8 cellular contexts compared by ENCODE assay signal in the genomic region with DNA sequence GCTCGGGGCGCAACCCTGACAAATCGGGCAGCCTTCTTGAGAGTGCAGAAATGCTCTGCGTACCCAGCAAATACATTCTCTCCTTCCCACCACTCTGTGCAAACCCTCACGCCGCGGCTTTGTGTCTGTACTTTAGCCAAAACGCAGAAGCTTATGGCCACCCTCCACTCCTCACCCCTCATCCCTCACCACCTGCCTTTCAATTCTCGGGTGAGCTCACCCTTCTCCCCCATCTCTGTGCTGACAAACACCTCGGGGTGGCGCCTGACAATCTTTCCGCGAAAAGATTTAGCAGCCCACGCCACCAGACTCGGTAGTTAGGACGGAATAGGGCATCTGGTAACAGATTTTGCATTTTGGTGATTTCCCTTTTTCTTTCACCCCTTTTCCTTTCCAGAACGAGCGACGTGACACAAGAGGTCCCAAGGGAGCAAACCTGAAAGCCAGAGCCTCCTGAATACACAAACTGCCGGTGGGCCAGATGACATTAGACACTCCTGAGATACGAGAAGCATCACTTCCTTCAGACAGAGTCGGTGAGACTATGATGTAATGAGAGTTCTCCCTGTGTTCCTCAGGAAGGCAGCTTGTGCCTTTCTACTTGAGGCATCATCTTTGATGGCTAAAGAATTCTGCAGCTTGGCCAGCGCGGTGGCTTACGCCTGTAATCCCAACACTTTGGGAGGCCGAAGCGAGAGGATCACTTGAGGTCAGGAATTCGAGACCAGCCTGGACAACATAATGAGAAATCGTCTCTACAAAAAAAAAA. TPM values are rescaled to one million over a fixed set of nuclear protein-coding genes. Genes with fewer than 3 reads are reported as not detected.
DNase-seq lines count a peak whose midpoint lies in the region; ATAC-seq and TF ChIP-seq lines count a peak whose summit lies in the region.

No MANE protein-coding gene starts in this region.

- TF ChIP-seq CTCF in CD8-positive, alpha-beta T cell (IDR thresholded peaks at IDR 0.05), result no peak
- no peak for TF ChIP-seq CTCF in SK-N-SH (IDR thresholded peaks at IDR 0.05)
- no peak for TF ChIP-seq CTCF in adrenal gland (IDR thresholded peaks at IDR 0.05)

- H3K9me3 Mint-ChIP-seq in CD8-positive, alpha-beta T cell, result no peaks in the 10 kb centered on the region

- POLR2A ChIA-PET in CD8-positive, alpha-beta T cell (lab: Charles Lee), result interaction anchor here (0.6 to 2.6 kb wide), 11 partner anchors 11 to 1483 kb away, joined by 3 to 30 read pairs (median 3); a partner anchor contains a TSS
- POLR2A ChIA-PET in SK-N-SH (lab: Yijun Ruan, JAX), result interaction anchor here (0.5 to 2.2 kb wide), 6 partner anchors 9 to 314 kb away, joined by 3 to 11 read pairs (median 6); a partner anchor contains a TSS

- no peaks in the 10 kb centered on the region for H3K27me3 Mint-ChIP-seq in CD8-positive, alpha-beta T cell (ENCODE audit: low read depth)

- peaks cover 42% of the 10 kb centered on the region for H3K79me2 ChIP-seq in SK-N-SH (ENCODE audit: insufficient read depth)

- no peaks in the 10 kb centered on the region for H3K9me3 ChIP-seq in CD8-positive, alpha-beta T cell (ENCODE audit: low read length)
- H3K9me3 ChIP-seq in SK-N-SH (no peaks in the 10 kb centered on the region), adrenal gland (replicated peaks in 1 of 3) (no peaks in the 10 kb centered on the region)

- peak overlapping the region; percentile 89 for H3K27ac ChIP-seq in CD8-positive, alpha-beta T cell (ENCODE audit: low read depth, low read length)
- H3K27ac ChIP-seq in SK-N-SH (ENCODE audit: low read depth in 2 of 2, low read length in 1 of 2) (peak overlapping the region; percentile 91 to 95; a peak in 3 of 4 replicates), adrenal gland (peak overlapping the region; percentile 1 to 93 (median 87))

- no peaks in the 10 kb centered on the region; the same call in 1 of the 2 replicates for H3K9me2 ChIP-seq in SK-N-SH

- H3K9ac ChIP-seq in SK-N-SH, result peak overlapping the region; percentile 90

- H2AFZ ChIP-seq in SK-N-SH (ENCODE audit: low read depth), result peak overlapping the region; percentile 79

- TF ChIP-seq POLR2A in adrenal gland (IDR thresholded peaks at IDR 0.05), result no peak

- TF ChIP-seq EP300 in SK-N-SH (IDR thresholded peaks at IDR 0.05; ENCODE audit: borderline replicate concordance in 1 of 2, low read depth in 1 of 2, low read length in 1 of 2), result no peak

- H3K4me3 ChIP-seq in CD8-positive, alpha-beta T cell (ENCODE audit: low read depth, low read length), result peak overlapping the region; percentile 83
- H3K4me3 ChIP-seq in SK-N-SH (ENCODE audit: low read depth in 2 of 2, low read length in 1 of 2) (peak overlapping the region; percentile 86 to 94), adrenal gland (peak overlapping the region; percentile 21 to 93 (median 60)), iPS-11a (ENCODE audit: low read depth, low read length) (peak overlapping the region; percentile 87), skeletal muscle cell (ENCODE audit: low read depth, low read length) (peak overlapping the region; percentile 93)

- ATAC-seq in CD8-positive, alpha-beta T cell, result peak; percentile 69
- ATAC-seq in GM19372 (IDR thresholded peaks at IDR 0.05; ENCODE audit: low read depth, unreplicated experiment), result peak; percentile 44
- ATAC-seq in HG03469 (IDR thresholded peaks at IDR 0.05; ENCODE audit: unreplicated experiment), result peak; percentile 37

- peaks cover 26% of the 10 kb centered on the region for H3K4me1 ChIP-seq in CD8-positive, alpha-beta T cell (ENCODE audit: insufficient read depth, low read length)
- peaks cover 10 to 12% of the 10 kb centered on the region in 2 experiments; a peak in 3 of 4 replicates for H3K4me1 ChIP-seq in SK-N-SH (ENCODE audit: control insufficient read depth in 1 of 2, insufficient read depth in 2 of 2, low read depth in 1 of 2, low read length in 1 of 2)
- peaks cover 10 to 35% of the 10 kb centered on the region in 2 donors for H3K4me1 ChIP-seq in adrenal gland (replicated peaks in 1 of 2)

- WGBS in SK-N-SH (ENCODE audit: low lambda C conversion rate), result 10% methylated on average over 29 of the region's 29 CpGs
- 8 to 18% (median 14%) methylated on average over 25 to 29 of the region's 29 CpGs for WGBS in adrenal gland, 4 donors

- CTCF ChIA-PET in CD8-positive, alpha-beta T cell (lab: Charles Lee), result interaction anchor here (0.7 to 1.8 kb wide), 7 partner anchors 9 to 764 kb away, joined by 3 to 8 read pairs (median 4); a partner anchor contains a TSS
- CTCF ChIA-PET in SK-N-SH (lab: Yijun Ruan, JAX), result interaction anchor here (0.7 to 5.1 kb wide), 5 partner anchors 9 to 734 kb away, joined by 3 to 18 read pairs (median 4); no protein-coding TSS in a partner anchor

- peak overlapping the region; percentile 86 for H3K4me2 ChIP-seq in SK-N-SH

- H3K36me3 ChIP-seq in CD8-positive, alpha-beta T cell (ENCODE audit: insufficient read depth, low read length), result no peaks in the 10 kb centered on the region
- H3K36me3 ChIP-seq in SK-N-SH (replicated peaks in 1 of 2; ENCODE audit: control insufficient read depth in 1 of 2, insufficient read depth in 2 of 2, low read length in 1 of 2), result peaks cover 8 to 9% of the 10 kb centered on the region in 2 experiments
- H3K36me3 ChIP-seq in adrenal gland (replicated peaks in 1 of 2), result no peaks in the 10 kb centered on the region

- H3K27ac Mint-ChIP-seq in CD8-positive, alpha-beta T cell, result peak overlapping the region; percentile 100

- H4K20me1 ChIP-seq in SK-N-SH (ENCODE audit: insufficient read depth), result peaks cover 19% of the 10 kb centered on the region

- DNase-seq in CD8-positive, alpha-beta T cell, result peak; percentile 30 to 76 (median 68)
- DNase-seq in SK-N-SH (peak; percentile 51), adrenal gland (peak in 4 of 7 donors; percentile 31 to 51 (median 36)), skeletal muscle cell (ENCODE audit: low read depth) (no peak), UCSD-AML1 (lab: John Stamatoyannopoulos, UW; ENCODE audit: unreplicated experiment) (no peak)

- H3K4me1 Mint-ChIP-seq in CD8-positive, alpha-beta T cell (ENCODE audit: low read depth), result peaks cover 45% of the 10 kb centered on the region

- H3K4me3 Mint-ChIP-seq in CD8-positive, alpha-beta T cell, result peak overlapping the region; percentile 94

- peaks cover 13% of the 10 kb centered on the region for H3K36me3 Mint-ChIP-seq in CD8-positive, alpha-beta T cell

- intact Hi-C loops in CD8-positive, alpha-beta T cell (cut with DNase I, micrococcal nuclease), result loop anchor here (1.0 to 10.0 kb wide), 7 partner anchors 44 to 1886 kb away; a partner anchor contains a TSS
- intact Hi-C loops in adrenal gland (cut with DNase I), result no loop called here

- no peak for TF ChIP-seq RAD21 in SK-N-SH (IDR thresholded peaks at IDR 0.05; ENCODE audit: low read length)

- H3F3A ChIP-seq in SK-N-SH (replicated peaks; ENCODE audit: insufficient read depth), result peaks cover 17% of the 10 kb centered on the region

- no peaks in the 10 kb centered on the region for H3K27me3 ChIP-seq in CD8-positive, alpha-beta T cell (ENCODE audit: insufficient read depth, low read length)
- H3K27me3 ChIP-seq in SK-N-SH (ENCODE audit: insufficient read depth) (no peaks in the 10 kb centered on the region), adrenal gland (no peaks in the 10 kb centered on the region)

TF ChIP-seq in SK-N-SH, 30 proteins besides CTCF, POLR2A, EP300 and RAD21:
- TF ChIP-seq POLR2AphosphoS5 (IDR thresholded peaks at IDR 0.05; ENCODE audit: low read depth, low read length) (no peak), MXI1 (IDR thresholded peaks at IDR 0.05; ENCODE audit: low read depth, low read length) (peak; percentile 47)

RNA-seq across cellular contexts. Expression of a gene that starts 0.7 kb away (rescaled TPM):
- 10 to 100 TPM; 36.9 to 39.0 TPM for total RNA-seq in CD8-positive, alpha-beta T cell
- polyA plus RNA-seq in SK-N-SH (2012; rRNA removed) (13.5 and 21.0 TPM in 2 replicates), adrenal gland (10 to 100 TPM in 1 of 3 donors, 1 to 10 TPM in 2; 8.5 to 54.4 (median 9.0) TPM)
- 26.3 and 34.2 TPM in 2 replicates for polyA plus RNA-seq in SK-N-SH (2012; cell fraction: cytosol; rRNA removed)
- 4.0 and 16.5 TPM in 2 replicates for polyA plus RNA-seq in SK-N-SH (2012; cell fraction: nucleus; rRNA removed)
- total RNA-seq in adrenal gland, result 100 to 1,000 TPM in 1 of 8 donors, 10 to 100 TPM in 7; 30.0 to 119 (median 50.4) TPM

RNA-seq across cellular contexts. Expression of a gene that starts 44.6 kb away (rescaled TPM):
- total RNA-seq in CD8-positive, alpha-beta T cell, result under 1 TPM; 0.38 to 0.42 TPM
- polyA plus RNA-seq in SK-N-SH (2012; rRNA removed), result 0.83 and 1.2 TPM in 2 replicates
- 0.86 and 1.0 TPM in 2 replicates for polyA plus RNA-seq in SK-N-SH (2012; cell fraction: cytosol; rRNA removed)
- 0.51 and 0.54 TPM in 2 replicates for polyA plus RNA-seq in SK-N-SH (2012; cell fraction: nucleus; rRNA removed)
- 1 to 10 TPM in 5 of 8 donors, under 1 TPM in 3; 0.42 to 1.5 (median 1.1) TPM for total RNA-seq in adrenal gland
- polyA plus RNA-seq in adrenal gland, result under 1 TPM; 0.24 to 0.84 (median 0.48) TPM

RNA-seq across cellular contexts. Expression of a gene that starts 44.7 kb away (rescaled TPM):
- 10 to 100 TPM; 57.5 to 66.1 TPM for total RNA-seq in CD8-positive, alpha-beta T cell
- polyA plus RNA-seq in SK-N-SH (2012; rRNA removed) (12.8 and 13.1 TPM in 2 replicates), adrenal gland (10 to 100 TPM; 35.7 to 87.1 (median 37.9) TPM)
- 15.4 and 25.8 TPM in 2 replicates for polyA plus RNA-seq in SK-N-SH (2012; cell fraction: cytosol; rRNA removed)
- 8.4 and 14.2 TPM in 2 replicates for polyA plus RNA-seq in SK-N-SH (2012; cell fraction: nucleus; rRNA removed)
- 100 to 1,000 TPM in 2 of 8 donors, 10 to 100 TPM in 6; 72.2 to 179 (median 93.2) TPM for total RNA-seq in adrenal gland

Comparison
In these comparisons a context has a peak if more than half of its experiments do, and no peak if none do; other contexts are left out.
1. DNase-seq: peak in CD8-positive, alpha-beta T cell (7 of 7), SK-N-SH (single experiment) and adrenal gland (4 of 7); none in skeletal muscle cell (single experiment) and UCSD-AML1 (single experiment).
2. intact Hi-C loops: an anchor here in CD8-positive, alpha-beta T cell (1.0 to 10.0 kb wide); none called in adrenal gland.
3. Peak in every context shown above with its lines, with median percentiles within 50 percentile points of each other: ATAC-seq, H3K27ac ChIP-seq and H3K4me3 ChIP-seq.